In genomic region chr3:77667901-77668300, GRCh38 we compare ENCODE assay signal across 16 cellular contexts.
A peak's percentile ranks its signal among the peaks of the same experiment; 100 is the strongest.
DNase-seq lines count a peak whose midpoint lies in the region; ATAC-seq lines count a peak whose summit lies in the region.
"Had no signal": no experiment of that assay in that cellular context is flagged by ENCODE, and none has a peak within 500 bp of the region (broad histone marks: within the 10 kb centered on the region; RNA-seq: fewer than 3 reads in every experiment).

No MANE protein-coding gene starts in this region.

- ATAC-seq in HG03097 (IDR thresholded peaks at IDR 0.05; ENCODE audit: low FRiP score, unreplicated experiment): no peak
- ATAC-seq: HepG2 had no signal

- DNase-seq in dermis blood vessel endothelial cell (peak; percentile 94), glomerular endothelial cell (ENCODE audit: extremely low read depth, low read depth, low spot score) (peak; percentile 63), pulmonary artery endothelial cell (ENCODE audit: low read depth, low spot score) (peak; percentile 63), cortex of kidney (lab: John Stamatoyannopoulos, UW) (no peak), DMS79 (lab: John Stamatoyannopoulos, UW) (no peak)
- DNase-seq: BE2C; C1 segment of cervical spinal cord; CD4-positive, CD25-positive, alpha-beta regulatory T cell; CD8-positive, alpha-beta memory T cell; COR-L47; DMS 273 treated with DMSO at 0.1 percent for 48 hours; DMS53; GM23248; HCEC 1CT had no signal

Comparison
In these comparisons a context has a peak if more than half of its experiments do, and no peak if none do; other contexts are left out.
1. DNase-seq: peak in dermis blood vessel endothelial cell (single experiment), glomerular endothelial cell (single experiment) and pulmonary artery endothelial cell (single experiment); none in cortex of kidney (single experiment) and DMS79 (single experiment).